In genomic region chr1:40361637-40362036, GRCh38 we compare ENCODE assay signal across 25 cellular contexts.
"Had no signal": no experiment of that assay in that cellular context is flagged by ENCODE, and none has a peak within 500 bp of the region (broad histone marks: within the 10 kb centered on the region; RNA-seq: fewer than 3 reads in every experiment).

No MANE protein-coding gene starts in this region.

- H3K9me3 ChIP-seq: pancreas, prostate gland, upper lobe of right lung had no signal

- ATAC-seq: heart right ventricle; naive thymus-derived CD8-positive, alpha-beta T cell; pancreas; right cardiac atrium; stimulated activated memory B cell treated with anti-CD40 and anti-IgM and Interleukin-4, amounts not matched to agents 10 μg/mL and 1 μg/mL and 100 μg/mL, for 72 hours; stimulated activated naive CD8-positive, alpha-beta T cell treated with anti-CD3 and anti-CD28 coated beads, Interleukin-15, amount 100 ng/mL, for 72 hours; upper lobe of right lung had no signal

- H3K4me3 ChIP-seq: heart right ventricle, hepatocyte, left ventricle myocardium inferior, lung, neural progenitor cell, pancreas, prostate gland, sigmoid colon, spleen, transverse colon, upper lobe of right lung had no signal

- H3K4me1 Mint-ChIP-seq: nephron progenitor cell, neural progenitor cell had no signal

- FAIRE-seq: pancreas, small intestine, urothelium cell line had no signal

- DNase-seq: heart right ventricle; islet precursor cell; left ventricle myocardium inferior; naive thymus-derived CD8-positive, alpha-beta T cell; nephron progenitor cell; nucleus accumbens; pancreas; posterior cingulate gyrus; retina; right cardiac atrium; sigmoid colon; small intestine; spleen; stimulated activated CD4-positive, alpha-beta T cell treated with anti-CD3 and anti-CD28 coated beads, Interleukin-4, amount 100 ng/mL, for 24 hours; stimulated activated naive CD4-positive, alpha-beta T cell treated with Interleukin-2 at 50 U/mL for 16 hours; stimulated activated naive CD8-positive, alpha-beta T cell treated with anti-CD3 and anti-CD28 coated beads, Interleukin-15, amount 100 ng/mL, for 72 hours; substantia nigra; transverse colon; upper lobe of right lung had no signal

- H3K4me2 ChIP-seq: hepatocyte, neural progenitor cell had no signal

- H3K36me3 ChIP-seq: left ventricle myocardium inferior, neural progenitor cell, pancreas, prostate gland, sigmoid colon, transverse colon, upper lobe of right lung had no signal

- H3K4me1 ChIP-seq: left ventricle myocardium inferior, neural progenitor cell, pancreas, prostate gland, sigmoid colon, transverse colon, upper lobe of right lung had no signal

- H3K36me3 Mint-ChIP-seq: neural progenitor cell had no signal

- H3K27me3 Mint-ChIP-seq: naive thymus-derived CD8-positive, alpha-beta T cell; stimulated activated memory B cell treated with anti-CD40 and anti-IgM and Interleukin-4, amounts not matched to agents 10 μg/mL and 1 μg/mL and 100 μg/mL, for 72 hours; stimulated activated naive CD8-positive, alpha-beta T cell treated with anti-CD3 and anti-CD28 coated beads, Interleukin-15, amount 100 ng/mL, for 72 hours had no signal

- H3K27ac Mint-ChIP-seq: nephron progenitor cell; neural progenitor cell; stimulated activated memory B cell treated with anti-CD40 and anti-IgM and Interleukin-4, amounts not matched to agents 10 μg/mL and 1 μg/mL and 100 μg/mL, for 72 hours had no signal

- H2AFZ ChIP-seq: hepatocyte, neural progenitor cell had no signal

- H3K27me3 ChIP-seq: hepatocyte, neural progenitor cell, pancreas, sigmoid colon, spleen, upper lobe of right lung had no signal

- H3K27ac ChIP-seq: hepatocyte, left ventricle myocardium inferior, neural progenitor cell, pancreas, prostate gland, sigmoid colon, transverse colon, upper lobe of right lung had no signal

- H3K79me2 ChIP-seq: hepatocyte had no signal

- H3K4me3 Mint-ChIP-seq: naive thymus-derived CD8-positive, alpha-beta T cell; nephron progenitor cell; neural progenitor cell; stimulated activated memory B cell treated with anti-CD40 and anti-IgM and Interleukin-4, amounts not matched to agents 10 μg/mL and 1 μg/mL and 100 μg/mL, for 72 hours; stimulated activated naive CD8-positive, alpha-beta T cell treated with anti-CD3 and anti-CD28 coated beads, Interleukin-15, amount 100 ng/mL, for 72 hours had no signal

- H3K9ac ChIP-seq: neural progenitor cell had no signal
